ENCODE assay signal across 11 cellular contexts in the genomic region with DNA sequence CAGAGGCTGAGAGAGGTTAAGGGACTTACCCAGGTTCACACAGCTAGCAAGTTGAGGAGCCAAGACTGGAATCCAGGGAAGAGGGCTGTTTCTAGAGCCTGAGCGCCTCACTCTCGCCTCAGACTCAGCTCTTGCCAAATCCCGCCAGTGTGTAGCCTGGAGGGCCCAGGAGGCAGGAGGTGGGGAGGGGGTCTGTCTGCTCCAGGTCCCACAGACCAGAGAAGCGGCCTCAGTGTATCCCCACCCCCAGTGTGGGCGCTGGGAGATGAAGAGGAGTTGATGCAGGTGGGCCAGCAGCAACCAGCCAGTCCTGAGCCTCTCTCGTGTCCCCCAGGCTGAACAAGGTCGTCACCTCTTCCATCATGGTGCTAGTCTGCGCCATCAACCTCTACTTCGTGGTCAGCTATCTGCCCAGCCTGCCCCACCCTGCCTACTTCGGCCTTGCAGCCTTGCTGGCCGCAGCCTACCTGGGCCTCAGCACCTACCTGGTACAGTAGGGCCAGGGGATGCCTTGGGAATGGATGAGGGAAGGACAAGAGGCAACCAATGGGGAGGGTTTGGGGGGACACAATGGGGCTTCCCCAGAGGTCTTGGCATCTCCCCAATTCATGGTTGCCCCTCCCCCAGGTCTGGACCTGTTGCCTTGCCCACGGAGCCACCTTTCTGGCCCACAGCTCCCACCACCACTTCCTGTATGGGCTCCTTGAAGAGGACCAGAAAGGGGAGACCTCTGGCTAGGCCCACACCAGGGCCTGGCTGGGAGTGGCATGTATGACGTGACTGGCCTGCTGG. TPM values are rescaled to one million over a fixed set of nuclear protein-coding genes. Genes with fewer than 3 reads are reported as not detected.
DNase-seq lines count a peak whose midpoint lies in the region; ATAC-seq and TF ChIP-seq lines count a peak whose summit lies in the region.
"Had no signal": no experiment of that assay in that cellular context is flagged by ENCODE, and none has a peak within 500 bp of the region (broad histone marks: within the 10 kb centered on the region; RNA-seq: fewer than 3 reads in every experiment).

No MANE protein-coding gene starts in this region.

- no peak for TF ChIP-seq CTCF in CD4-positive, alpha-beta T cell (IDR thresholded peaks at IDR 0.05)
- TF ChIP-seq CTCF in HEK293 (tag by site-specific recombination; IDR thresholded peaks at IDR 0.05) (no peak), brain (conservative IDR thresholded peaks at IDR 0.05) (no peak), neutrophil (IDR thresholded peaks at IDR 0.05) (no peak)

- peak overlapping the region; percentile 99 for H3K27ac Mint-ChIP-seq in CD4-positive, alpha-beta T cell
- peak overlapping the region in 2 of 5 experiments; percentile 19 to 57 for H3K27ac Mint-ChIP-seq in brain

- H3K4me3 ChIP-seq in HEK293 (ENCODE audit: low read depth, low read length) (no peak overlapping the region), neutrophil (ENCODE audit: low read depth in 1 of 2, low read length in 1 of 2) (peak overlapping the region; percentile 24 to 94)

- POLR2A ChIA-PET in CD4-positive, alpha-beta T cell (lab: Charles Lee) = interaction anchor here (0.9 to 4.9 kb wide), 3 partner anchors 12 to 73 kb away, joined by 3 to 74 read pairs (median 6); no protein-coding TSS in a partner anchor
- POLR2A ChIA-PET in HEK293 (lab: Yijun Ruan, JAX) = no interaction called here

- CTCF ChIA-PET in CD4-positive, alpha-beta T cell (lab: Charles Lee) = interaction anchor here (0.8 to 3.2 kb wide), 3 partner anchors 38 to 108 kb away, joined by 3 to 22 read pairs (median 3); no protein-coding TSS in a partner anchor
- CTCF ChIA-PET in HEK293 (lab: Yijun Ruan, JAX) = interaction anchor here (0.6 to 3.4 kb wide), 8 partner anchors 9 to 123 kb away, joined by 3 to 20 read pairs (median 4); a partner anchor contains a TSS

- peaks cover 18% of the 10 kb centered on the region for H3K36me3 Mint-ChIP-seq in CD4-positive, alpha-beta T cell (ENCODE audit: low read depth)
- no peaks in the 10 kb centered on the region for H3K36me3 Mint-ChIP-seq in brain

- H3K9me3 Mint-ChIP-seq in CD4-positive, alpha-beta T cell = no peaks in the 10 kb centered on the region
- H3K9me3 Mint-ChIP-seq in brain = peaks cover 0 to 7% (median 0%) of the 10 kb centered on the region in 5 experiments

- no peaks in the 10 kb centered on the region for H3K27me3 ChIP-seq in CD4-positive, alpha-beta T cell (ENCODE audit: control insufficient read depth, insufficient read depth, low read length)
- no peaks in the 10 kb centered on the region for H3K27me3 ChIP-seq in neutrophil

- H3K4me1 ChIP-seq in HEK293 (ENCODE audit: control insufficient read depth, insufficient read depth, low read length) (peaks cover 15% of the 10 kb centered on the region), neutrophil (ENCODE audit: control insufficient read depth in 1 of 2, insufficient read depth in 1 of 2, low read depth in 1 of 2, low read length in 1 of 2) (peaks cover 66 to 71% of the 10 kb centered on the region in 2 experiments)

- H3K9me3 ChIP-seq in CD4-positive, alpha-beta T cell (ENCODE audit: control insufficient read depth, low read length) = no peaks in the 10 kb centered on the region
- H3K9me3 ChIP-seq in HEK293 (ENCODE audit: control insufficient read depth, insufficient read depth, low read depth, low read length) (no peaks in the 10 kb centered on the region), neutrophil (peaks cover 3% of the 10 kb centered on the region)

- peaks cover 41% of the 10 kb centered on the region for H3K4me1 Mint-ChIP-seq in CD4-positive, alpha-beta T cell (ENCODE audit: low read depth)
- peaks cover 25% of the 10 kb centered on the region for H3K4me1 Mint-ChIP-seq in brain

- intact Hi-C loops in CD4-positive, alpha-beta T cell (cut with DNase I, micrococcal nuclease) = loop anchor here (2.0 to 10.0 kb wide), 8 partner anchors 24 to 783 kb away; a partner anchor contains a TSS

- H3K36me3 ChIP-seq in HEK293 (ENCODE audit: control insufficient read depth in 2 of 2, insufficient read depth in 1 of 2, low read length in 2 of 2) (no peaks in the 10 kb centered on the region), neutrophil (peaks cover 70% of the 10 kb centered on the region)

- no peak overlapping the region for H3K27ac ChIP-seq in CD4-positive, alpha-beta T cell (ENCODE audit: low read depth, low read length)
- H3K27ac ChIP-seq in HEK293 (ENCODE audit: extremely low read depth, low read depth, low read length) = no peak overlapping the region
- peak overlapping the region; percentile 99 for H3K27ac ChIP-seq in neutrophil

- H3K27me3 Mint-ChIP-seq in CD4-positive, alpha-beta T cell = no peaks in the 10 kb centered on the region
- peaks cover 37% of the 10 kb centered on the region for H3K27me3 Mint-ChIP-seq in brain

- DNase-seq in CD4-positive, alpha-beta T cell = no peak
- DNase-seq in pons (ENCODE audit: low spot score) (no peak), NCI-H1417 (lab: John Stamatoyannopoulos, UW) (no peak), ureter (ENCODE audit: low spot score) (no peak)
- DNase-seq: hippocampal formation, NCI-H1105 treated with DMSO at 0.1 percent for 48 hours, NCI-H774 had no signal

- ATAC-seq in CD4-positive, alpha-beta T cell (ENCODE audit: poor library complexity) = no peak

- peak overlapping the region; percentile 48 for H3K4me3 Mint-ChIP-seq in CD4-positive, alpha-beta T cell
- H3K4me3 Mint-ChIP-seq in brain = peak overlapping the region; percentile 39 to 97 (median 65)

TF ChIP-seq in HEK293, 187 proteins besides CTCF, POLR2A, EP300 and RAD21:
- no peak for TF ChIP-seq ZFHX2 (tag by site-specific recombination; conservative IDR thresholded peaks at IDR 0.05)
- TF ChIP-seq SCRT2 (tag by site-specific recombination; IDR thresholded peaks at IDR 0.05) = peak; percentile 70; the same call in 1 of the 2 replicates
TF ChIP-seq in HEK293: peak in this region for 1.

RNA-seq across cellular contexts. Expression of a gene that starts 5.2 kb away (rescaled TPM):
- total RNA-seq in CD4-positive, alpha-beta T cell = 10 to 100 TPM; 70.5 to 76.8 TPM
- 44.4 TPM for polyA plus RNA-seq in brain (ENCODE audit: insufficient read depth, low read depth, low replicate concordance)
- 153 TPM for total RNA-seq in ureter

RNA-seq across cellular contexts. Expression of a gene that starts 12.4 kb away (rescaled TPM):
- total RNA-seq in CD4-positive, alpha-beta T cell = 1 to 10 TPM; 4.9 to 6.3 TPM
- 1.7 TPM for polyA plus RNA-seq in brain (ENCODE audit: insufficient read depth, low read depth, low replicate concordance)
- 16.5 TPM for total RNA-seq in ureter

RNA-seq across cellular contexts. Expression of a gene that starts 24.4 kb away (rescaled TPM):
- total RNA-seq in CD4-positive, alpha-beta T cell = under 1 TPM; 0.20 to 0.33 TPM
- not detected for polyA plus RNA-seq in brain (ENCODE audit: insufficient read depth, low read depth, low replicate concordance)
- total RNA-seq in ureter = not detected

RNA-seq across cellular contexts. Expression of a gene that starts 37.8 kb away (rescaled TPM):
- total RNA-seq in CD4-positive, alpha-beta T cell = not detected
- polyA plus RNA-seq in brain (ENCODE audit: insufficient read depth, low read depth, low replicate concordance) = not detected
- not detected for total RNA-seq in ureter
- total RNA-seq: mesenteric fat pad had no signal
